9 cellular contexts compared by ENCODE assay signal in the genomic region with DNA sequence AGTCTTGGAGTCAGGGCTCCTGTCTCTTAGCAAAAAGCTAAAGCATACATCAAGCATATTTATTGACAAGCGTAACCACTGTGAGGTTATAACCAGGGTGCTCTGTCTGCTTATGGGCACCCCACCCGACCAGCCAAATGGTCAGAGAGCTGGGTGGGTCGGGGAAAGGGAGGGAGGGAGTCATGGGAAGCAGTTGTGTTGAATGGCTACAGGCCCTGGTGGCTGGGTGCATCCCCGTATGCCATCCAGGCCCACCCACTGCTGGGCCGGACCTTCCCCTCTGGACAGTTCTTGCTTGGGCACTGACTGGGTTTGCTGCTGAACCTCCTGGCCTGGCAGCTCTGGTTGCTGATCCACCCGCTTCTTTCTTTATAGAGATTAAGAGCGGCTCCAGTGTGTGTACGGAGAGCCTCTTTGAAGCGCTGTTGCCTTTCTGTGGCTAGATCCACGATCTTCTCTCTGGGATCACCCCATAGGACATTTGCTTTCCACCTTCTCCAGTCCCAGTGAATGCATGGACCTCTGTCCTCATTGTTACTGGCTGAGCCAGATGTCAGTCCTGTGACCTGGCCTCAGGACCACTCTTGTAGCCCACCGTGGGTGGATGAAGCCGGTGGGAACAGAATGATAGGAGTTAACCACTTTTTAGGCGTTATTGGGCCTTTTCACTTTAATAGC. TPM values are rescaled to one million over a fixed set of nuclear protein-coding genes. Genes with fewer than 3 reads are reported as not detected.
DNase-seq lines count a peak whose midpoint lies in the region; ATAC-seq and TF ChIP-seq lines count a peak whose summit lies in the region.
"Had no signal": no experiment of that assay in that cellular context is flagged by ENCODE, and none has a peak within 500 bp of the region (broad histone marks: within the 10 kb centered on the region; RNA-seq: fewer than 3 reads in every experiment).

No MANE protein-coding gene starts in this region.

- no peaks in the 10 kb centered on the region for H3K36me3 Mint-ChIP-seq in osteocyte (ENCODE audit: unreplicated experiment)

- no peak for TF ChIP-seq POLR2A in Peyer's patch (IDR thresholded peaks at IDR 0.05)

- in situ Hi-C loops in G401 (cut with HindIII; ENCODE audit: low sequenced_read_pairs) = no loop called here

- no peak for ATAC-seq in HG03469 (IDR thresholded peaks at IDR 0.05; ENCODE audit: unreplicated experiment)

- DNase-seq in Peyer's patch (no peak), epithelial cell of prostate (ENCODE audit: low read depth, low spot score) (no peak), osteocyte (ENCODE audit: extremely low spot score, unreplicated experiment) (no peak), NOMO-1 (lab: John Stamatoyannopoulos, UW; ENCODE audit: unreplicated experiment in 2 of 2) (no peak), G401 (ENCODE audit: low spot score) (no peak), NCI-H774 (lab: John Stamatoyannopoulos, UW) (no peak)
- DNase-seq: NCI-H2107 had no signal

- H3K4me3 Mint-ChIP-seq in osteocyte (ENCODE audit: unreplicated experiment) = no peak overlapping the region

- peak overlapping the region; percentile 77 for H3K9ac ChIP-seq in BLaER1

- peak overlapping the region; percentile 92 for H3K4me2 ChIP-seq in BLaER1

- peak overlapping the region; percentile 85 for H3K27ac Mint-ChIP-seq in osteocyte (ENCODE audit: unreplicated experiment)

- no peaks in the 10 kb centered on the region for H3K9me3 Mint-ChIP-seq in osteocyte (ENCODE audit: unreplicated experiment)

- H3K4me1 Mint-ChIP-seq in osteocyte (ENCODE audit: unreplicated experiment) = peaks cover 66% of the 10 kb centered on the region

- peaks cover 83% of the 10 kb centered on the region for H4K20me1 ChIP-seq in BLaER1

- peak overlapping the region; percentile 56 for H3K4me3 ChIP-seq in BLaER1
- no peak overlapping the region for H3K4me3 ChIP-seq in Peyer's patch

- H3K9me3 ChIP-seq in BLaER1 = no peaks in the 10 kb centered on the region
- H3K9me3 ChIP-seq in Peyer's patch = no peaks in the 10 kb centered on the region

- H3K4me1 ChIP-seq in BLaER1 (peaks cover 97% of the 10 kb centered on the region), Peyer's patch (peaks cover 8 to 44% (median 17%) of the 10 kb centered on the region in 4 donors)

- peak overlapping the region; percentile 85 for H3K27ac ChIP-seq in BLaER1
- peak overlapping the region; percentile 61 to 71 (median 65) for H3K27ac ChIP-seq in Peyer's patch
- peak overlapping the region; percentile 97 for H3K27ac ChIP-seq in epithelial cell of prostate

- H3K27me3 ChIP-seq in BLaER1 (no peaks in the 10 kb centered on the region), Peyer's patch (no peaks in the 10 kb centered on the region)

- H3K27me3 Mint-ChIP-seq in osteocyte (ENCODE audit: unreplicated experiment) = no peaks in the 10 kb centered on the region

- H3K36me3 ChIP-seq in BLaER1 (peaks cover 25% of the 10 kb centered on the region), Peyer's patch (no peaks in the 10 kb centered on the region)

- TF ChIP-seq CTCF in Peyer's patch (IDR thresholded peaks at IDR 0.05) (no peak), osteocyte (IDR thresholded peaks at IDR 0.05) (no peak)

RNA-seq across cellular contexts. Expression of a gene that starts 59.6 kb away (rescaled TPM):
- total RNA-seq in Peyer's patch = 10 to 100 TPM; 43.7 to 80.0 (median 60.2) TPM
- total RNA-seq in osteocyte = 35.8 and 39.7 TPM in 2 replicates
- 11.1 and 21.9 TPM in 2 replicates for total RNA-seq in G401 (2014; rRNA removed; shearing (Covaris generic))
